ENCODE assay signal across 13 cellular contexts in genomic region chr1:85584264-85584781, GRCh38. TPM values are rescaled to one million over a fixed set of nuclear protein-coding genes. Genes with fewer than 3 reads are reported as not detected.
DNase-seq lines count a peak whose midpoint lies in the region; ATAC-seq, FAIRE-seq and TF ChIP-seq lines count a peak whose summit lies in the region.
"Had no signal": no experiment of that assay in that cellular context is flagged by ENCODE, and none has a peak within 500 bp of the region (broad histone marks: within the 10 kb centered on the region; RNA-seq: fewer than 3 reads in every experiment).

No MANE protein-coding gene starts in this region.

- DNase-seq in cardiac muscle cell (ENCODE audit: low read depth in 1 of 2, low spot score in 1 of 2) (peak; percentile 62 to 92), Right ventricle myocardium superior (no peak), ascending aorta (ENCODE audit: low spot score in 2 of 2) (no peak), iPS-NIHi11 (ENCODE audit: low spot score) (peak; percentile 47), type B pancreatic cell (ENCODE audit: extremely low spot score, unreplicated experiment) (no peak), D721Med (ENCODE audit: insufficient read length, low spot score) (no peak), GM10248 (ENCODE audit: extremely low spot score) (no peak)
- DNase-seq: 8988T; activated CD8-positive, alpha-beta T cell treated with anti-CD3 and anti-CD28 coated beads, Interleukin-2, amount 10 ng/mL, durations not matched to agents 7 days and 5 days; NCI-H510A treated with DMSO at 0.1 percent for 48 hours had no signal

- peaks cover 21% of the 10 kb centered on the region for H3K36me3 Mint-ChIP-seq in type B pancreatic cell

- no peak overlapping the region for H3K4me3 Mint-ChIP-seq in type B pancreatic cell
- H3K4me3 Mint-ChIP-seq: activated CD8-positive, alpha-beta T cell treated with anti-CD3 and anti-CD28 coated beads, Interleukin-2, amount 10 ng/mL, durations not matched to agents 7 days and 5 days had no signal

- H3K4me1 Mint-ChIP-seq in type B pancreatic cell (ENCODE audit: unreplicated experiment): peaks cover 29% of the 10 kb centered on the region

- ATAC-seq in Right ventricle myocardium superior (ENCODE audit: poor library complexity) (no peak), HG02852 (IDR thresholded peaks at IDR 0.05; ENCODE audit: unreplicated experiment) (no peak)
- ATAC-seq: activated CD8-positive, alpha-beta T cell treated with anti-CD3 and anti-CD28 coated beads, Interleukin-2, amount 10 ng/mL, durations not matched to agents 7 days and 5 days had no signal

- H3K4me3 ChIP-seq in cardiac muscle cell (no peak overlapping the region), ascending aorta (peak overlapping the region in 1 of 2 donors; percentile 88)
- H3K4me3 ChIP-seq: skin epidermis had no signal

- H3K27ac ChIP-seq in cardiac muscle cell: peak overlapping the region; percentile 56
- H3K27ac ChIP-seq in ascending aorta: peak overlapping the region; percentile 45 to 92

- H3K27ac Mint-ChIP-seq in type B pancreatic cell: peak overlapping the region; percentile 81
- H3K27ac Mint-ChIP-seq: activated CD8-positive, alpha-beta T cell treated with anti-CD3 and anti-CD28 coated beads, Interleukin-2, amount 10 ng/mL, durations not matched to agents 7 days and 5 days had no signal

- POLR2A ChIA-PET in GM10248 (lab: Yijun Ruan, JAX): no interaction called here

- CTCF ChIA-PET in GM10248 (lab: Yijun Ruan, JAX): interaction anchor here (1.1 to 1.5 kb wide), 2 partner anchors 10 to 20 kb away, joined by 3 to 4 read pairs; no protein-coding TSS in a partner anchor

- H3K36me3 ChIP-seq in cardiac muscle cell: peaks cover 10% of the 10 kb centered on the region
- peaks cover 30 to 33% of the 10 kb centered on the region in 2 donors for H3K36me3 ChIP-seq in ascending aorta

- H3K9me3 Mint-ChIP-seq in type B pancreatic cell: no peaks in the 10 kb centered on the region

- peaks cover 25% of the 10 kb centered on the region for H3K4me1 ChIP-seq in cardiac muscle cell (ENCODE audit: low read depth)
- H3K4me1 ChIP-seq in ascending aorta: no peaks in the 10 kb centered on the region

- no peaks in the 10 kb centered on the region for H3K27me3 ChIP-seq in cardiac muscle cell
- H3K27me3 ChIP-seq in ascending aorta: no peaks in the 10 kb centered on the region

- TF ChIP-seq CTCF in cardiac muscle cell (IDR thresholded peaks at IDR 0.05; ENCODE audit: low read depth, low read length) (no peak), ascending aorta (IDR thresholded peaks at IDR 0.05) (no peak), type B pancreatic cell (conservative IDR thresholded peaks at IDR 0.05) (no peak), D721Med (IDR thresholded peaks at IDR 0.05; ENCODE audit: insufficient read depth, missing control alignments) (no peak), GM10248 (IDR thresholded peaks at IDR 0.05; ENCODE audit: control extremely low read depth, extremely low read depth, low read depth, missing control alignments) (no peak)

- H3K27me3 Mint-ChIP-seq in type B pancreatic cell: peaks cover 34% of the 10 kb centered on the region

- intact Hi-C loops in Right ventricle myocardium superior (cut with DNase I) (loop anchor here (5.0 kb wide), 1 partner anchor 108 kb away; no protein-coding TSS in a partner anchor), ascending aorta (cut with DNase I) (loop anchor here (5.0 kb wide), 1 partner anchor 43 kb away; no protein-coding TSS in a partner anchor)

- no peak for FAIRE-seq in D721Med (lab: Jason Lieb, UNC)
- FAIRE-seq: urothelium cell line had no signal

- H3K9me3 ChIP-seq in cardiac muscle cell (ENCODE audit: low read depth): no peaks in the 10 kb centered on the region
- no peaks in the 10 kb centered on the region for H3K9me3 ChIP-seq in ascending aorta

RNA-seq across cellular contexts. Expression of gene CCN1, which starts 3.8 kb away (rescaled TPM):
- total RNA-seq in cardiac muscle cell: 23.3 and 31.2 TPM in 2 replicates
- 82.5 and 93.0 TPM in 2 replicates for polyA plus RNA-seq in cardiac muscle cell
- total RNA-seq in Right ventricle myocardium superior: 29.4 TPM
- total RNA-seq in ascending aorta: 933 TPM
- total RNA-seq in type B pancreatic cell (ENCODE audit: low replicate concordance): 53.7 and 136 TPM in 2 replicates
- total RNA-seq: activated CD8-positive, alpha-beta T cell treated with anti-CD3 and anti-CD28 coated beads, Interleukin-2, amount 10 ng/mL, durations not matched to agents 7 days and 5 days had no signal

Comparison
In these comparisons a context has a peak if more than half of its experiments do, and no peak if none do; other contexts are left out.
1. DNase-seq: peak in cardiac muscle cell (2 of 2) and iPS-NIHi11 (single experiment); none in Right ventricle myocardium superior (single experiment), ascending aorta (0 of 2), type B pancreatic cell (single experiment), D721Med (single experiment) and GM10248 (single experiment).